ENCODE assay signal across 8 cellular contexts in genomic region chr1:53182111-53182593, GRCh38. TPM values are rescaled to one million over a fixed set of nuclear protein-coding genes. Genes with fewer than 3 reads are reported as not detected.
DNase-seq lines count a peak whose midpoint lies in the region; ATAC-seq and TF ChIP-seq lines count a peak whose summit lies in the region.

No MANE protein-coding gene starts in this region.

- H3K4me2 ChIP-seq in Loucy (ENCODE audit: low read depth, low read length, poor library complexity, severe bottlenecking): no peak overlapping the region

- no peak overlapping the region for H3K27ac Mint-ChIP-seq in activated naive CD4-positive, alpha-beta T cell treated with anti-CD3 and anti-CD28 coated beads, Interleukin-2, amount 10 ng/mL, durations not matched to agents 7 days and 5 days

- H3F3A ChIP-seq in Loucy (ENCODE audit: low read depth): no peaks in the 10 kb centered on the region

- intact Hi-C loops in head of caudate nucleus (cut with DNase I): no loop called here
- intact Hi-C loops in upper lobe of right lung (cut with DNase I): no loop called here

- H3K4me1 ChIP-seq in Loucy (ENCODE audit: insufficient read depth, low read length, poor library complexity, severe bottlenecking): no peaks in the 10 kb centered on the region
- peaks cover 13% of the 10 kb centered on the region for H3K4me1 ChIP-seq in upper lobe of right lung

- ATAC-seq in SK-N-SH treated with all-trans-retinoic acid at 6 μM for 48 hours (peak; percentile 89), upper lobe of right lung (peak; percentile 80), GM18511 (IDR thresholded peaks at IDR 0.05; ENCODE audit: unreplicated experiment) (no peak)

- no peaks in the 10 kb centered on the region for H3K9me2 ChIP-seq in Loucy (replicated peaks; ENCODE audit: low read depth, low read length)

- H3K36me3 ChIP-seq in Loucy (ENCODE audit: insufficient read depth, low read length) (no peaks in the 10 kb centered on the region), upper lobe of right lung (no peaks in the 10 kb centered on the region)

- H2AFZ ChIP-seq in Loucy (ENCODE audit: low read length): peak overlapping the region; percentile 40; the same call in 1 of the 2 replicates

- H3K4me3 Mint-ChIP-seq in activated naive CD4-positive, alpha-beta T cell treated with anti-CD3 and anti-CD28 coated beads, Interleukin-2, amount 10 ng/mL, durations not matched to agents 7 days and 5 days: no peak overlapping the region

- H3K9me3 Mint-ChIP-seq in activated naive CD4-positive, alpha-beta T cell treated with anti-CD3 and anti-CD28 coated beads, Interleukin-2, amount 10 ng/mL, durations not matched to agents 7 days and 5 days: no peaks in the 10 kb centered on the region

- peak; percentile 95 for TF ChIP-seq CTCF in Loucy (conservative IDR thresholded peaks at IDR 0.05; ENCODE audit: low read length)
- peak; percentile 95 for TF ChIP-seq CTCF in upper lobe of right lung (IDR thresholded peaks at IDR 0.05)

- no peaks in the 10 kb centered on the region for H3K79me2 ChIP-seq in Loucy (ENCODE audit: insufficient read depth, low read length)

- CTCF ChIA-PET in activated naive CD4-positive, alpha-beta T cell treated with anti-CD3 and anti-CD28 coated beads, Interleukin-2, amount 10 ng/mL, durations not matched to agents 7 days and 5 days (lab: Charles Lee): interaction anchor here (1.1 to 3.5 kb wide), 7 partner anchors 8 to 339 kb away, joined by 3 to 18 read pairs (median 5); partner anchors contain the start of genes ECHDC2 and ZYG11A

- no peak overlapping the region for H3K4me3 ChIP-seq in Loucy (ENCODE audit: low read length, poor library complexity, severe bottlenecking)
- no peak overlapping the region for H3K4me3 ChIP-seq in upper lobe of right lung

- H3K27me3 Mint-ChIP-seq in activated naive CD4-positive, alpha-beta T cell treated with anti-CD3 and anti-CD28 coated beads, Interleukin-2, amount 10 ng/mL, durations not matched to agents 7 days and 5 days: peaks cover 30% of the 10 kb centered on the region

- H3K9me3 ChIP-seq in Loucy (ENCODE audit: insufficient read depth, low read depth, low read length) (no peaks in the 10 kb centered on the region), upper lobe of right lung (no peaks in the 10 kb centered on the region)

- no peaks in the 10 kb centered on the region for H3K4me1 Mint-ChIP-seq in activated naive CD4-positive, alpha-beta T cell treated with anti-CD3 and anti-CD28 coated beads, Interleukin-2, amount 10 ng/mL, durations not matched to agents 7 days and 5 days

- H3K27me3 ChIP-seq in Loucy (ENCODE audit: insufficient read depth, low read length, poor library complexity, severe bottlenecking): no peaks in the 10 kb centered on the region
- no peaks in the 10 kb centered on the region for H3K27me3 ChIP-seq in upper lobe of right lung

- H3K27ac ChIP-seq in upper lobe of right lung: peak overlapping the region; percentile 42

- peak; percentile 71 for DNase-seq in ELF-1 (ENCODE audit: low read depth, low spot score)
- DNase-seq in activated naive CD4-positive, alpha-beta T cell treated with anti-CD3 and anti-CD28 coated beads, Interleukin-2, amount 10 ng/mL, durations not matched to agents 7 days and 5 days: peak; percentile 89
- peak; percentile 67 to 93 (median 86) for DNase-seq in head of caudate nucleus
- peak; percentile 75 for DNase-seq in pons (ENCODE audit: low spot score)
- DNase-seq in upper lobe of right lung: peak; percentile 85

- no peaks in the 10 kb centered on the region for H4K20me1 ChIP-seq in Loucy (ENCODE audit: insufficient read depth, low read length, poor library complexity, severe bottlenecking)

- H3K9ac ChIP-seq in Loucy (ENCODE audit: low read depth, low read length, poor library complexity, severe bottlenecking): no peak overlapping the region

- no peaks in the 10 kb centered on the region for H3K36me3 Mint-ChIP-seq in activated naive CD4-positive, alpha-beta T cell treated with anti-CD3 and anti-CD28 coated beads, Interleukin-2, amount 10 ng/mL, durations not matched to agents 7 days and 5 days

TF ChIP-seq in SK-N-SH treated with all-trans-retinoic acid at 6 μM for 48 hours, 23 proteins besides CTCF, POLR2A, EP300 and RAD21:
- TF ChIP-seq CREB5 (CRISPR knock-in tag; IDR thresholded peaks at IDR 0.05; ENCODE audit: low read depth): no peak
- no peak for TF ChIP-seq OSR1 (CRISPR knock-in tag; IDR thresholded peaks at IDR 0.05)
- no peak for TF ChIP-seq ZC3H10 (CRISPR knock-in tag; IDR thresholded peaks at IDR 0.05)
- TF ChIP-seq PPARA (CRISPR knock-in tag; IDR thresholded peaks at IDR 0.05; ENCODE audit: borderline replicate concordance): no peak
- TF ChIP-seq ZNF8 (CRISPR knock-in tag; IDR thresholded peaks at IDR 0.05): no peak
- TF ChIP-seq ISL1 (CRISPR knock-in tag; IDR thresholded peaks at IDR 0.05): no peak
- no peak for TF ChIP-seq SNAI2 (CRISPR knock-in tag; IDR thresholded peaks at IDR 0.05)
- no peak for TF ChIP-seq ESRRG (CRISPR knock-in tag; IDR thresholded peaks at IDR 0.05)
- no peak for TF ChIP-seq BACH2 (CRISPR knock-in tag; IDR thresholded peaks at IDR 0.05; ENCODE audit: borderline replicate concordance)
- no peak for TF ChIP-seq PATZ1 (CRISPR knock-in tag; IDR thresholded peaks at IDR 0.05; ENCODE audit: borderline replicate concordance)
- TF ChIP-seq RARB (CRISPR knock-in tag; IDR thresholded peaks at IDR 0.05): no peak
- TF ChIP-seq TOX (CRISPR knock-in tag; IDR thresholded peaks at IDR 0.05; ENCODE audit: borderline replicate concordance): no peak
- TF ChIP-seq TSHZ2 (CRISPR knock-in tag; IDR thresholded peaks at IDR 0.05): no peak

RNA-seq across cellular contexts. Expression of gene CPT2, which starts 14.5 kb away (rescaled TPM):
- total RNA-seq in upper lobe of right lung: 24.1 TPM

RNA-seq across cellular contexts. Expression of gene CZIB, which starts 38.3 kb away (rescaled TPM):
- total RNA-seq in upper lobe of right lung: 58.0 TPM

RNA-seq across cellular contexts. Expression of gene SLC1A7, which starts 39.7 kb away (rescaled TPM):
- 0.26 TPM for total RNA-seq in upper lobe of right lung

RNA-seq across cellular contexts. Expression of gene MAGOH, which starts 56.2 kb away (rescaled TPM):
- total RNA-seq in upper lobe of right lung: 38.8 TPM
